In genomic region chr19:48355555-48355954, GRCh38 we compare ENCODE assay signal across 22 cellular contexts. TPM values are rescaled to one million over a fixed set of nuclear protein-coding genes. Genes with fewer than 3 reads are reported as not detected.
A peak's percentile ranks its signal among the peaks of the same experiment; 100 is the strongest.
DNase-seq lines count a peak whose midpoint lies in the region; TF ChIP-seq lines count a peak whose summit lies in the region.
"Had no signal": no experiment of that assay in that cellular context is flagged by ENCODE, and none has a peak within 500 bp of the region (broad histone marks: within the 10 kb centered on the region; RNA-seq: fewer than 3 reads in every experiment).

No MANE protein-coding gene starts in this region.

- H3K36me3 ChIP-seq in Caco-2 (ENCODE audit: control insufficient read depth, insufficient read depth, low read length) (no peaks in the 10 kb centered on the region), NT2/D1 (ENCODE audit: insufficient read depth, insufficient read length, low read length) (no peaks in the 10 kb centered on the region), A673 (ENCODE audit: insufficient read depth, low read length, poor library complexity, severe bottlenecking) (no peaks in the 10 kb centered on the region)

- H3K9me3 ChIP-seq in Caco-2 = no peaks in the 10 kb centered on the region
- no peaks in the 10 kb centered on the region for H3K9me3 ChIP-seq in NT2/D1 (ENCODE audit: insufficient read depth, low read length)
- no peaks in the 10 kb centered on the region for H3K9me3 ChIP-seq in A673 (ENCODE audit: low read depth, low read length, poor library complexity, severe bottlenecking)

- TF ChIP-seq CTCF in Caco-2 (IDR thresholded peaks at IDR 0.05; ENCODE audit: insufficient read depth in 1 of 2, low read depth in 1 of 2, low read length in 1 of 2, severe bottlenecking in 1 of 2, unreplicated experiment in 1 of 2) (no peak), progenitor cell of endocrine pancreas (IDR thresholded peaks at IDR 0.05; ENCODE audit: unreplicated experiment) (no peak), A673 (conservative IDR thresholded peaks at IDR 0.05; ENCODE audit: low read depth, low read length) (no peak)

- H3K4me1 ChIP-seq in Caco-2 = peaks cover 30% of the 10 kb centered on the region
- H3K4me1 ChIP-seq in NT2/D1 (ENCODE audit: insufficient read depth, insufficient read length) = no peaks in the 10 kb centered on the region
- H3K4me1 ChIP-seq in A673 (ENCODE audit: insufficient read depth, low read length, poor library complexity, severe bottlenecking) = no peaks in the 10 kb centered on the region

- H3K9me3 Mint-ChIP-seq in Caco-2 (ENCODE audit: unreplicated experiment) = no peaks in the 10 kb centered on the region
- H3K9me3 Mint-ChIP-seq in progenitor cell of endocrine pancreas (ENCODE audit: low read depth) = no peaks in the 10 kb centered on the region
- H3K9me3 Mint-ChIP-seq in activated CD4-positive, alpha-beta T cell treated with anti-CD3 and anti-CD28 coated beads, Interleukin-2, amount 10 ng/mL, durations not matched to agents 24 days and 14 days = no peaks in the 10 kb centered on the region
- H3K9me3 Mint-ChIP-seq: HFFc6 had no signal

- H3K27ac ChIP-seq in A673 (ENCODE audit: low read depth, low read length, poor library complexity, severe bottlenecking) = no peak overlapping the region
- H3K27ac ChIP-seq: KMS-11 had no signal

- H3K27me3 ChIP-seq in Caco-2 (replicated peaks; ENCODE audit: control insufficient read depth, insufficient read depth, low read length) = no peaks in the 10 kb centered on the region
- H3K27me3 ChIP-seq in NT2/D1 (ENCODE audit: insufficient read depth, insufficient read length) = no peaks in the 10 kb centered on the region
- no peaks in the 10 kb centered on the region for H3K27me3 ChIP-seq in A673 (replicated peaks; ENCODE audit: insufficient read depth, low read depth, low read length, poor library complexity)

- BruUV-seq in Caco-2 (replicated peaks; lab: Mats Ljungman, UMichigan) (no TSS peak), A673 (replicated peaks; lab: Mats Ljungman, UMichigan) (no TSS peak)

- no peak overlapping the region for H3K4me3 ChIP-seq in Caco-2 (ENCODE audit: low read depth, low read length)
- H3K4me3 ChIP-seq in NT2/D1 (ENCODE audit: insufficient read length, low read depth) = no peak overlapping the region
- no peak overlapping the region for H3K4me3 ChIP-seq in A673 (ENCODE audit: low read depth, low read length, poor library complexity, severe bottlenecking)

- CTCF ChIA-PET in Caco-2 (lab: Charles Lee) = interaction anchor here (0.7 to 2.8 kb wide), 5 partner anchors 16 to 90 kb away, joined by 3 to 14 read pairs (median 4); partner anchors contain the start of gene GRWD1
- CTCF ChIA-PET in A673 (lab: Charles Lee) = no interaction called here

- H3K4me3 Mint-ChIP-seq in Caco-2 (ENCODE audit: unreplicated experiment) (peak overlapping the region; percentile 62), progenitor cell of endocrine pancreas (ENCODE audit: low read depth) (no peak overlapping the region)
- no peak overlapping the region for H3K4me3 Mint-ChIP-seq in activated CD4-positive, alpha-beta T cell treated with anti-CD3 and anti-CD28 coated beads, Interleukin-2, amount 10 ng/mL, durations not matched to agents 24 days and 14 days
- H3K4me3 Mint-ChIP-seq: HFFc6 had no signal

- DNase-seq in Caco-2 (peak; percentile 86 to 92), NT2/D1 (ENCODE audit: low read depth, low spot score) (no peak), islet precursor cell (peak; percentile 84), progenitor cell of endocrine pancreas (ENCODE audit: low spot score, unreplicated experiment) (no peak), foreskin melanocyte (no peak), A673 (ENCODE audit: low spot score) (no peak), head of caudate nucleus (no peak)
- no peak for DNase-seq in activated CD4-positive, alpha-beta T cell treated with anti-CD3 and anti-CD28 coated beads, Interleukin-2, amount 10 ng/mL, durations not matched to agents 24 days and 14 days
- DNase-seq: EL, H7, HFFc6, NCI-H1105, NCI-H146, NCI-H2029 treated with DMSO at 0.1 percent for 48 hours, NCI-H345, NCI-H524, NCI-H774, OCI-M1, Right ventricle myocardium superior had no signal

- POLR2A ChIA-PET in Caco-2 (lab: Charles Lee) = interaction anchor here (0.5 to 2.3 kb wide), 4 partner anchors 8 to 199 kb away, joined by 4 to 50 read pairs (median 6); partner anchors contain the start of genes SYNGR4 and TMEM143
- POLR2A ChIA-PET in A673 (lab: Charles Lee; ENCODE audit: low non-redundant PET) = no interaction called here

- intact Hi-C loops in Caco-2 (cut with micrococcal nuclease; ENCODE audit: unreplicated experiment) = no loop called here
- intact Hi-C loops in A673 (cut with micrococcal nuclease; ENCODE audit: unreplicated experiment) = no loop called here
- intact Hi-C loops in activated CD4-positive, alpha-beta T cell treated with anti-CD3 and anti-CD28 coated beads, Interleukin-2, amount 10 ng/mL, durations not matched to agents 24 days and 14 days (cut with micrococcal nuclease) = no loop called here
- intact Hi-C loops in head of caudate nucleus (cut with DNase I) = no loop called here

- no peaks in the 10 kb centered on the region for H3K27me3 Mint-ChIP-seq in Caco-2 (ENCODE audit: insufficient read depth, unreplicated experiment)
- no peaks in the 10 kb centered on the region for H3K27me3 Mint-ChIP-seq in progenitor cell of endocrine pancreas
- no peaks in the 10 kb centered on the region for H3K27me3 Mint-ChIP-seq in activated CD4-positive, alpha-beta T cell treated with anti-CD3 and anti-CD28 coated beads, Interleukin-2, amount 10 ng/mL, durations not matched to agents 24 days and 14 days

- H3K36me3 Mint-ChIP-seq in Caco-2 (ENCODE audit: insufficient read depth, unreplicated experiment) (peaks cover 38% of the 10 kb centered on the region), progenitor cell of endocrine pancreas (ENCODE audit: insufficient read depth) (peaks cover 2% of the 10 kb centered on the region)
- peaks cover 7% of the 10 kb centered on the region for H3K36me3 Mint-ChIP-seq in activated CD4-positive, alpha-beta T cell treated with anti-CD3 and anti-CD28 coated beads, Interleukin-2, amount 10 ng/mL, durations not matched to agents 24 days and 14 days (ENCODE audit: low read depth)

- H3K27ac Mint-ChIP-seq in Caco-2 (ENCODE audit: unreplicated experiment) = peak overlapping the region; percentile 97
- H3K27ac Mint-ChIP-seq in progenitor cell of endocrine pancreas = peak overlapping the region; percentile 91
- no peak overlapping the region for H3K27ac Mint-ChIP-seq in activated CD4-positive, alpha-beta T cell treated with anti-CD3 and anti-CD28 coated beads, Interleukin-2, amount 10 ng/mL, durations not matched to agents 24 days and 14 days
- H3K27ac Mint-ChIP-seq: HFFc6 had no signal

- H3K9ac ChIP-seq in NT2/D1 (ENCODE audit: insufficient read length, low read depth) = peak overlapping the region; percentile 42
- H3K9ac ChIP-seq: KMS-11 had no signal

- H3K4me1 Mint-ChIP-seq in Caco-2 (ENCODE audit: low read depth, unreplicated experiment) = peaks cover 41% of the 10 kb centered on the region
- peaks cover 12% of the 10 kb centered on the region for H3K4me1 Mint-ChIP-seq in progenitor cell of endocrine pancreas (ENCODE audit: low read depth)
- peaks cover 8% of the 10 kb centered on the region for H3K4me1 Mint-ChIP-seq in activated CD4-positive, alpha-beta T cell treated with anti-CD3 and anti-CD28 coated beads, Interleukin-2, amount 10 ng/mL, durations not matched to agents 24 days and 14 days

RNA-seq across cellular contexts. Expression of gene TMEM143, which starts 8.2 kb away (rescaled TPM):
- total RNA-seq in Caco-2 (2022) (20.4 and 24.4 TPM in 2 replicates), progenitor cell of endocrine pancreas (9.5 and 10.3 TPM in 2 replicates), A673 (2021) (7.5 and 7.9 TPM in 2 replicates)
- total RNA-seq in activated CD4-positive, alpha-beta T cell treated with anti-CD3 and anti-CD28 coated beads, Interleukin-2, amount 10 ng/mL, durations not matched to agents 24 days and 14 days = 13.1 and 13.4 TPM in 2 replicates

RNA-seq across cellular contexts. Expression of gene SYNGR4, which starts 8.6 kb away (rescaled TPM):
- total RNA-seq in Caco-2 (2022) = 0.32 TPM in 1 of 2 replicates, not detected in the other
- total RNA-seq in progenitor cell of endocrine pancreas = not detected in 2 replicates
- 0.50 TPM in 1 of 2 replicates, not detected in the other for total RNA-seq in A673 (2021)
- total RNA-seq in activated CD4-positive, alpha-beta T cell treated with anti-CD3 and anti-CD28 coated beads, Interleukin-2, amount 10 ng/mL, durations not matched to agents 24 days and 14 days = 0.33 TPM in 1 of 2 replicates, not detected in the other
- total RNA-seq: H7, HFFc6, Right ventricle myocardium superior, RPMI7951, SK-MEL-5 had no signal

RNA-seq across cellular contexts. Expression of gene EMP3, which starts 30.2 kb away (rescaled TPM):
- total RNA-seq in Caco-2 (2022) = 6.8 and 11.3 TPM in 2 replicates
- total RNA-seq in progenitor cell of endocrine pancreas = 2.9 and 3.8 TPM in 2 replicates
- 170 and 187 TPM in 2 replicates for total RNA-seq in A673 (2021)
- 278 and 281 TPM in 2 replicates for total RNA-seq in activated CD4-positive, alpha-beta T cell treated with anti-CD3 and anti-CD28 coated beads, Interleukin-2, amount 10 ng/mL, durations not matched to agents 24 days and 14 days

RNA-seq across cellular contexts. Expression of gene KDELR1, which starts 35.8 kb away (rescaled TPM):
- total RNA-seq in Caco-2 (2022) (375 and 381 TPM in 2 replicates), progenitor cell of endocrine pancreas (207 and 213 TPM in 2 replicates), A673 (2021) (197 and 200 TPM in 2 replicates)
- 75.5 and 77.7 TPM in 2 replicates for total RNA-seq in activated CD4-positive, alpha-beta T cell treated with anti-CD3 and anti-CD28 coated beads, Interleukin-2, amount 10 ng/mL, durations not matched to agents 24 days and 14 days

RNA-seq across cellular contexts. Expression of gene GRIN2D, which starts 37.9 kb away (rescaled TPM):
- total RNA-seq in Caco-2 (2022) = 6.5 and 7.3 TPM in 2 replicates
- 0.22 and 0.34 TPM in 2 replicates for total RNA-seq in progenitor cell of endocrine pancreas
- 10.4 and 11.4 TPM in 2 replicates for total RNA-seq in A673 (2021)
- total RNA-seq in activated CD4-positive, alpha-beta T cell treated with anti-CD3 and anti-CD28 coated beads, Interleukin-2, amount 10 ng/mL, durations not matched to agents 24 days and 14 days = 0.16 and 0.26 TPM in 2 replicates
- total RNA-seq: SK-MEL-5 had no signal

Comparison
In these comparisons a context has a peak if more than half of its experiments do, and no peak if none do; other contexts are left out.
1. DNase-seq: peak in Caco-2 (2 of 2) and islet precursor cell (single experiment); none in NT2/D1 (single experiment), progenitor cell of endocrine pancreas (single experiment), foreskin melanocyte (single experiment), A673 (single experiment), activated CD4-positive, alpha-beta T cell treated with anti-CD3 and anti-CD28 coated beads, Interleukin-2, amount 10 ng/mL, durations not matched to agents 24 days and 14 days (single experiment) and head of caudate nucleus (0 of 42).
2. RNA of gene EMP3, which starts 30.2 kb away (total RNA-seq): 278 to 281 TPM in activated CD4-positive, alpha-beta T cell treated with anti-CD3 and anti-CD28 coated beads, Interleukin-2, amount 10 ng/mL, durations not matched to agents 24 days and 14 days and 170 to 187 TPM in A673; 6.8 to 11.3 TPM in Caco-2 and 2.9 to 3.8 TPM in progenitor cell of endocrine pancreas; every median in the first group is over 10 times any median in the second.